ENCODE assay signal across 16 cellular contexts in genomic region chr2:71589763-71590162, GRCh38.
"Had no signal": no experiment of that assay in that cellular context is flagged by ENCODE, and none has a peak within 500 bp of the region (broad histone marks: within the 10 kb centered on the region; RNA-seq: fewer than 3 reads in every experiment).

No MANE protein-coding gene starts in this region.

- H3K9me3 Mint-ChIP-seq: activated T-cell treated with anti-CD3 and anti-CD28 coated beads, Interleukin-2, amount 50 U/mL, for 24 hours; dendritic cell treated with granulocyte-macrophage colony-stimulating factor and Interleukin-4, amounts not matched to agents 40 ng/mL and 50 ng/mL, for 4 days had no signal

- H3K36me3 Mint-ChIP-seq: activated CD8-positive, alpha-beta memory T cell treated with anti-CD3 and anti-CD28 coated beads, Interleukin-2, amount 10 ng/mL, durations not matched to agents 7 days and 5 days; activated naive CD8-positive, alpha-beta T cell had no signal

- DNase-seq: activated CD4-positive, alpha-beta T cell treated with anti-CD3 and anti-CD28 coated beads, Interleukin-2, amount 50 U/mL, for 4 hours; activated CD8-positive, alpha-beta memory T cell treated with anti-CD3 and anti-CD28 coated beads, Interleukin-2, amount 10 ng/mL, durations not matched to agents 7 days and 5 days; activated gamma-delta T cell; activated T-cell treated with anti-CD3 and anti-CD28 coated beads, Interleukin-2, amount 50 U/mL, for 24 hours; amygdala; brain microvascular endothelial cell; cerebellar nuclear complex; left ventricle myocardium superior; posterior cingulate gyrus; stimulated activated naive CD4-positive, alpha-beta T cell; T-helper 17 cell; testis had no signal

- H3K4me3 Mint-ChIP-seq: activated CD8-positive, alpha-beta memory T cell treated with anti-CD3 and anti-CD28 coated beads, Interleukin-2, amount 10 ng/mL, durations not matched to agents 7 days and 5 days; activated naive CD8-positive, alpha-beta T cell; activated T-cell treated with anti-CD3 and anti-CD28 coated beads, Interleukin-2, amount 50 U/mL, for 24 hours; dendritic cell treated with granulocyte-macrophage colony-stimulating factor and Interleukin-4, amounts not matched to agents 40 ng/mL and 50 ng/mL, for 4 days; T-helper 17 cell had no signal

- H3K9me3 ChIP-seq: neutrophil, right atrium auricular region, testis had no signal

- H3K27me3 Mint-ChIP-seq: activated CD8-positive, alpha-beta memory T cell treated with anti-CD3 and anti-CD28 coated beads, Interleukin-2, amount 10 ng/mL, durations not matched to agents 7 days and 5 days; activated naive CD8-positive, alpha-beta T cell; activated T-cell treated with anti-CD3 and anti-CD28 coated beads, Interleukin-2, amount 50 U/mL, for 24 hours; dendritic cell treated with granulocyte-macrophage colony-stimulating factor and Interleukin-4, amounts not matched to agents 40 ng/mL and 50 ng/mL, for 4 days had no signal

- H3K27ac Mint-ChIP-seq: activated CD8-positive, alpha-beta memory T cell treated with anti-CD3 and anti-CD28 coated beads, Interleukin-2, amount 10 ng/mL, durations not matched to agents 7 days and 5 days; activated naive CD8-positive, alpha-beta T cell; activated T-cell treated with anti-CD3 and anti-CD28 coated beads, Interleukin-2, amount 50 U/mL, for 24 hours; dendritic cell treated with granulocyte-macrophage colony-stimulating factor and Interleukin-4, amounts not matched to agents 40 ng/mL and 50 ng/mL, for 4 days; T-helper 17 cell had no signal

- H3K4me3 ChIP-seq: right atrium auricular region, testis had no signal

- H3K27ac ChIP-seq: brain microvascular endothelial cell, neutrophil, right atrium auricular region, testis had no signal

- H3K4me1 ChIP-seq: right atrium auricular region, testis had no signal

- H3K27me3 ChIP-seq: brain microvascular endothelial cell, neutrophil, right atrium auricular region, testis had no signal
